In genomic region chr15:92315144-92315543, GRCh38 we compare ENCODE assay signal across 1 cellular context.
TF ChIP-seq lines count a peak whose summit lies in the region.

No MANE protein-coding gene starts in this region.

TF ChIP-seq in H1, 55 proteins besides CTCF, POLR2A, EP300 and RAD21:
- TF ChIP-seq USF2 (IDR thresholded peaks at IDR 0.05; ENCODE audit: low read length): no peak
- no peak for TF ChIP-seq CHD2 (IDR thresholded peaks at IDR 0.05; ENCODE audit: low read length)
- TF ChIP-seq SP4 (IDR thresholded peaks at IDR 0.05; ENCODE audit: low read length): no peak
- no peak for TF ChIP-seq EZH2 (IDR thresholded peaks at IDR 0.05; ENCODE audit: low read depth, low read length, severe bottlenecking)
- no peak for TF ChIP-seq ASH2L (IDR thresholded peaks at IDR 0.05; ENCODE audit: low read length)
- TF ChIP-seq E2F6 (IDR thresholded peaks at IDR 0.05): no peak
- TF ChIP-seq NRF1 (IDR thresholded peaks at IDR 0.05; ENCODE audit: low read depth, low read length): no peak
- TF ChIP-seq POU5F1 (IDR thresholded peaks at IDR 0.05; ENCODE audit: low read depth, low read length): no peak
- no peak for TF ChIP-seq BACH1 (IDR thresholded peaks at IDR 0.05; ENCODE audit: low read length)
- no peak for TF ChIP-seq ATF3 (IDR thresholded peaks at IDR 0.05; ENCODE audit: insufficient read depth, low read depth, low read length)
- TF ChIP-seq ZNF274 (IDR thresholded peaks at IDR 0.05; ENCODE audit: borderline replicate concordance, extremely low read depth, low read length): no peak
- TF ChIP-seq KDM1A (IDR thresholded peaks at IDR 0.05; ENCODE audit: borderline replicate concordance, low read length): no peak
- TF ChIP-seq CHD1 (IDR thresholded peaks at IDR 0.05; ENCODE audit: low read depth, low read length): no peak
- no peak for TF ChIP-seq RFX5 (IDR thresholded peaks at IDR 0.05; ENCODE audit: borderline replicate concordance, low read depth, low read length)
- TF ChIP-seq CHD7 (IDR thresholded peaks at IDR 0.05; ENCODE audit: insufficient replicate concordance, low read length): no peak
